In the genomic region with DNA sequence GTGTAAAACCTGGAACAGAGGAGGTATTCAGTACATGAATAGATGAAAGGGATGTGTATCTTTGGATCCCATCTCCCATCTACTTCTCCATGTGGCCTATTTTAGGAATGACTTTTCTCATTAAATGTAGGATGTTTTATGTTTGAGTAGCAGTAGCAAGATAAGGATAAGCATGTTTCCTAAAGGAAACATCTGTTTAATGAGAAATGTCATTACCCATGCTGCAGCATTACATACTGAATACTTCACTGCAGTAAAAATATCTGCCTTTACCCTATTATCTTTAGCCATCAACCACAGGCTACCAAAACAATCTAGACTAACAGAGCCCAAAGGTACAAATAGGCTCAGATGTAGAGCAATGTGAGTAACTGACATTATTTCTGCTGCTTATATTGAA, we compare ENCODE assay signal across 20 cellular contexts.
"Had no signal": no experiment of that assay in that cellular context is flagged by ENCODE, and none has a peak within 500 bp of the region (broad histone marks: within the 10 kb centered on the region; RNA-seq: fewer than 3 reads in every experiment).

No MANE protein-coding gene starts in this region.

- DNase-seq: activated CD4-positive, alpha-beta T cell treated with anti-CD3 and anti-CD28 coated beads, Interleukin-2, amount 50 U/mL, for 4 hours; activated CD8-positive, alpha-beta memory T cell treated with anti-CD3 and anti-CD28 coated beads for 24 hours; activated CD8-positive, alpha-beta memory T cell treated with anti-CD3 and anti-CD28 coated beads, Interleukin-2, amount 50 U/mL, for 4 hours; activated T-cell treated with anti-CD3 and anti-CD28 coated beads, Interleukin-2, amount 50 U/mL, for 24 hours; adrenal gland; dermis blood vessel endothelial cell; effector CD8-positive, alpha-beta T cell; foreskin melanocyte; glutamatergic neuron; hypothalamus; mesendoderm; naive thymus-derived CD8-positive, alpha-beta T cell; stimulated activated CD4-positive, alpha-beta T cell treated with anti-CD3 and anti-CD28 coated beads, Interleukin-4, amount 100 ng/mL, for 24 hours; stimulated activated naive CD8-positive, alpha-beta T cell treated with anti-CD3 and anti-CD28 coated beads, Interleukin-15, Interleukin-2, amounts not matched to agents 100 U/mL and 50 U/mL, for 24 hours; T-cell had no signal

- H3K4me1 Mint-ChIP-seq: activated T-helper 17 cell treated with anti-CD3 and anti-CD28 coated beads, Interleukin-2, amount 50 U/mL, for 72 hours; naive thymus-derived CD8-positive, alpha-beta T cell; T-cell had no signal

- H3K36me3 Mint-ChIP-seq: activated naive CD4-positive, alpha-beta T cell treated with anti-CD3 and anti-CD28 coated beads, Interleukin-2, amount 50 U/mL, for 72 hours; naive thymus-derived CD8-positive, alpha-beta T cell; T-cell had no signal

- H3K27ac Mint-ChIP-seq: activated naive CD4-positive, alpha-beta T cell treated with anti-CD3 and anti-CD28 coated beads, Interleukin-2, amount 50 U/mL, for 72 hours; activated T-cell treated with anti-CD3 and anti-CD28 coated beads, Interleukin-2, amount 50 U/mL, for 24 hours; activated T-helper 17 cell treated with anti-CD3 and anti-CD28 coated beads, Interleukin-2, amount 50 U/mL, for 72 hours; naive thymus-derived CD8-positive, alpha-beta T cell; progenitor cell of endocrine pancreas; T-cell; WTC11 had no signal

- H3K4me1 ChIP-seq: adrenal gland had no signal

- H3K4me3 Mint-ChIP-seq: activated T-cell treated with anti-CD3 and anti-CD28 coated beads, Interleukin-2, amount 50 U/mL, for 24 hours; activated T-helper 17 cell treated with anti-CD3 and anti-CD28 coated beads, Interleukin-2, amount 50 U/mL, for 72 hours; naive thymus-derived CD8-positive, alpha-beta T cell; T-cell; WTC11 had no signal

- H3K4me3 ChIP-seq: adrenal gland, cardiac muscle cell had no signal

- ATAC-seq: activated naive CD4-positive, alpha-beta T cell treated with anti-CD3 and anti-CD28 coated beads, Interleukin-2, amount 50 U/mL, for 72 hours; activated T-helper 17 cell treated with anti-CD3 and anti-CD28 coated beads, Interleukin-2, amount 50 U/mL, for 72 hours; naive thymus-derived CD8-positive, alpha-beta T cell; stimulated activated naive CD8-positive, alpha-beta T cell treated with anti-CD3 and anti-CD28 coated beads, Interleukin-15, Interleukin-2, amounts not matched to agents 100 U/mL and 50 U/mL, for 24 hours; T-cell; WTC11 had no signal

- H3K36me3 ChIP-seq: adrenal gland, cardiac muscle cell had no signal

- H3K27ac ChIP-seq: adrenal gland, cardiac muscle cell had no signal

- H3K27me3 ChIP-seq: adrenal gland, cardiac muscle cell had no signal

- H3K27me3 Mint-ChIP-seq: activated T-cell treated with anti-CD3 and anti-CD28 coated beads, Interleukin-2, amount 50 U/mL, for 24 hours; activated T-helper 17 cell treated with anti-CD3 and anti-CD28 coated beads, Interleukin-2, amount 50 U/mL, for 72 hours; naive thymus-derived CD8-positive, alpha-beta T cell; progenitor cell of endocrine pancreas; T-cell had no signal
